In the genomic region with DNA sequence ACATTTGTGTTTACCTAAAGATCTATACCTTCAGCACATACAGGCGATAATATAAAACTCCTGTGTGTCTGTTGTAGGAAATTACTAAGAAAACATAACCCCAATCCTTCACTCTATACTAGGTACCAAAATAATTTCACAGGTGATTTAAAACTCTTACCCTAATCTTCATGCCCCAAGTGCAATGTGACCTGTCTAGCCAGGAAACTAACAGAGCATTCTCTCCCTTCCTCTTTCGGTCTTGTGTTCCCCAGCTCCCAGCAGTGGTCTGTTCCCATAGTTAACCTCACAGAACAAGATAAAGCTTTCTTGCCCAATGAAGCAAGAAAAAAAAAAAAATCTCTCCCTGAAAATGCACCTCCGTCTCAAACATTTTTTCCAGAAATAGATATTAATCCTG, we compare ENCODE assay signal across 1 cellular context.
TF ChIP-seq lines count a peak whose summit lies in the region.

No MANE protein-coding gene starts in this region.

TF ChIP-seq in GM12878, 131 proteins besides CTCF, POLR2A, EP300 and RAD21 (continued from another document):
- TF ChIP-seq, protein P1, sequence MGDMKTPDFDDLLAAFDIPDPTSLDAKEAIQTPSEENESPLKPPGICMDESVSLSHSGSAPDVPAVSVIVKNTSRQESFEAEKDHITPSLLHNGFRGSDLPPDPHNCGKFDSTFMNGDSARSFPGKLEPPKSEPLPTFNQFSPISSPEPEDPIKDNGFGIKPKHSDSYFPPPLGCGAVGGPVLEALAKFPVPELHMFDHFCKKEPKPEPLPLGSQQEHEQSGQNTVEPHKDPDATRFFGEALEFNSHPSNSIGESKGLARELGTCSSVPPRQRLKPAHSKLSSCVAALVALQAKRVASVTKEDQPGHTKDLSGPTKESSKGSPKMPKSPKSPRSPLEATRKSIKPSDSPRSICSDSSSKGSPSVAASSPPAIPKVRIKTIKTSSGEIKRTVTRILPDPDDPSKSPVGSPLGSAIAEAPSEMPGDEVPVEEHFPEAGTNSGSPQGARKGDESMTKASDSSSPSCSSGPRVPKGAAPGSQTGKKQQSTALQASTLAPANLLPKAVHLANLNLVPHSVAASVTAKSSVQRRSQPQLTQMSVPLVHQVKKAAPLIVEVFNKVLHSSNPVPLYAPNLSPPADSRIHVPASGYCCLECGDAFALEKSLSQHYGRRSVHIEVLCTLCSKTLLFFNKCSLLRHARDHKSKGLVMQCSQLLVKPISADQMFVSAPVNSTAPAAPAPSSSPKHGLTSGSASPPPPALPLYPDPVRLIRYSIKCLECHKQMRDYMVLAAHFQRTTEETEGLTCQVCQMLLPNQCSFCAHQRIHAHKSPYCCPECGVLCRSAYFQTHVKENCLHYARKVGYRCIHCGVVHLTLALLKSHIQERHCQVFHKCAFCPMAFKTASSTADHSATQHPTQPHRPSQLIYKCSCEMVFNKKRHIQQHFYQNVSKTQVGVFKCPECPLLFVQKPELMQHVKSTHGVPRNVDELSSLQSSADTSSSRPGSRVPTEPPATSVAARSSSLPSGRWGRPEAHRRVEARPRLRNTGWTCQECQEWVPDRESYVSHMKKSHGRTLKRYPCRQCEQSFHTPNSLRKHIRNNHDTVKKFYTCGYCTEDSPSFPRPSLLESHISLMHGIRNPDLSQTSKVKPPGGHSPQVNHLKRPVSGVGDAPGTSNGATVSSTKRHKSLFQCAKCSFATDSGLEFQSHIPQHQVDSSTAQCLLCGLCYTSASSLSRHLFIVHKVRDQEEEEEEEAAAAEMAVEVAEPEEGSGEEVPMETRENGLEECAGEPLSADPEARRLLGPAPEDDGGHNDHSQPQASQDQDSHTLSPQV (IDR thresholded peaks at IDR 0.05): no peak
- TF ChIP-seq HCFC1 (IDR thresholded peaks at IDR 0.05; ENCODE audit: low read length): no peak
- TF ChIP-seq, protein P2, sequence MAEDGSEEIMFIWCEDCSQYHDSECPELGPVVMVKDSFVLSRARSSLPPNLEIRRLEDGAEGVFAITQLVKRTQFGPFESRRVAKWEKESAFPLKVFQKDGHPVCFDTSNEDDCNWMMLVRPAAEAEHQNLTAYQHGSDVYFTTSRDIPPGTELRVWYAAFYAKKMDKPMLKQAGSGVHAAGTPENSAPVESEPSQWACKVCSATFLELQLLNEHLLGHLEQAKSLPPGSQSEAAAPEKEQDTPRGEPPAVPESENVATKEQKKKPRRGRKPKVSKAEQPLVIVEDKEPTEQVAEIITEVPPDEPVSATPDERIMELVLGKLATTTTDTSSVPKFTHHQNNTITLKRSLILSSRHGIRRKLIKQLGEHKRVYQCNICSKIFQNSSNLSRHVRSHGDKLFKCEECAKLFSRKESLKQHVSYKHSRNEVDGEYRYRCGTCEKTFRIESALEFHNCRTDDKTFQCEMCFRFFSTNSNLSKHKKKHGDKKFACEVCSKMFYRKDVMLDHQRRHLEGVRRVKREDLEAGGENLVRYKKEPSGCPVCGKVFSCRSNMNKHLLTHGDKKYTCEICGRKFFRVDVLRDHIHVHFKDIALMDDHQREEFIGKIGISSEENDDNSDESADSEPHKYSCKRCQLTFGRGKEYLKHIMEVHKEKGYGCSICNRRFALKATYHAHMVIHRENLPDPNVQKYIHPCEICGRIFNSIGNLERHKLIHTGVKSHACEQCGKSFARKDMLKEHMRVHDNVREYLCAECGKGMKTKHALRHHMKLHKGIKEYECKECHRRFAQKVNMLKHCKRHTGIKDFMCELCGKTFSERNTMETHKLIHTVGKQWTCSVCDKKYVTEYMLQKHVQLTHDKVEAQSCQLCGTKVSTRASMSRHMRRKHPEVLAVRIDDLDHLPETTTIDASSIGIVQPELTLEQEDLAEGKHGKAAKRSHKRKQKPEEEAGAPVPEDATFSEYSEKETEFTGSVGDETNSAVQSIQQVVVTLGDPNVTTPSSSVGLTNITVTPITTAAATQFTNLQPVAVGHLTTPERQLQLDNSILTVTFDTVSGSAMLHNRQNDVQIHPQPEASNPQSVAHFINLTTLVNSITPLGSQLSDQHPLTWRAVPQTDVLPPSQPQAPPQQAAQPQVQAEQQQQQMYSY (CRISPR knock-in tag; IDR thresholded peaks at IDR 0.05): no peak
- peak; percentile 30; the same call in 1 of the 2 replicates for TF ChIP-seq RUNX3 (IDR thresholded peaks at IDR 0.05; ENCODE audit: low read length)
- no peak for TF ChIP-seq FOS (IDR thresholded peaks at IDR 0.05; ENCODE audit: borderline replicate concordance, extremely low read depth, insufficient read length)
- no peak for TF ChIP-seq CREM (IDR thresholded peaks at IDR 0.05; ENCODE audit: low read depth)
- peak; percentile 14 to 35; a peak in 2 of 4 replicates for TF ChIP-seq IKZF2 (IDR thresholded peaks at IDR 0.05)
- TF ChIP-seq YY1 (IDR thresholded peaks at IDR 0.05; ENCODE audit: low read depth, low read length): no peak
- TF ChIP-seq TCF7 (IDR thresholded peaks at IDR 0.05; ENCODE audit: borderline replicate concordance): no peak
- TF ChIP-seq MXI1 (IDR thresholded peaks at IDR 0.05; ENCODE audit: low read depth, low read length): no peak
- TF ChIP-seq ATF7 (IDR thresholded peaks at IDR 0.05; ENCODE audit: low read depth): no peak
- TF ChIP-seq BMI1 (IDR thresholded peaks at IDR 0.05; ENCODE audit: borderline replicate concordance): no peak
- TF ChIP-seq, protein P3, sequence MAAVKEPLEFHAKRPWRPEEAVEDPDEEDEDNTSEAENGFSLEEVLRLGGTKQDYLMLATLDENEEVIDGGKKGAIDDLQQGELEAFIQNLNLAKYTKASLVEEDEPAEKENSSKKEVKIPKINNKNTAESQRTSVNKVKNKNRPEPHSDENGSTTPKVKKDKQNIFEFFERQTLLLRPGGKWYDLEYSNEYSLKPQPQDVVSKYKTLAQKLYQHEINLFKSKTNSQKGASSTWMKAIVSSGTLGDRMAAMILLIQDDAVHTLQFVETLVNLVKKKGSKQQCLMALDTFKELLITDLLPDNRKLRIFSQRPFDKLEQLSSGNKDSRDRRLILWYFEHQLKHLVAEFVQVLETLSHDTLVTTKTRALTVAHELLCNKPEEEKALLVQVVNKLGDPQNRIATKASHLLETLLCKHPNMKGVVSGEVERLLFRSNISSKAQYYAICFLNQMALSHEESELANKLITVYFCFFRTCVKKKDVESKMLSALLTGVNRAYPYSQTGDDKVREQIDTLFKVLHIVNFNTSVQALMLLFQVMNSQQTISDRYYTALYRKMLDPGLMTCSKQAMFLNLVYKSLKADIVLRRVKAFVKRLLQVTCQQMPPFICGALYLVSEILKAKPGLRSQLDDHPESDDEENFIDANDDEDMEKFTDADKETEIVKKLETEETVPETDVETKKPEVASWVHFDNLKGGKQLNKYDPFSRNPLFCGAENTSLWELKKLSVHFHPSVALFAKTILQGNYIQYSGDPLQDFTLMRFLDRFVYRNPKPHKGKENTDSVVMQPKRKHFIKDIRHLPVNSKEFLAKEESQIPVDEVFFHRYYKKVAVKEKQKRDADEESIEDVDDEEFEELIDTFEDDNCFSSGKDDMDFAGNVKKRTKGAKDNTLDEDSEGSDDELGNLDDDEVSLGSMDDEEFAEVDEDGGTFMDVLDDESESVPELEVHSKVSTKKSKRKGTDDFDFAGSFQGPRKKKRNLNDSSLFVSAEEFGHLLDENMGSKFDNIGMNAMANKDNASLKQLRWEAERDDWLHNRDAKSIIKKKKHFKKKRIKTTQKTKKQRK (IDR thresholded peaks at IDR 0.05; ENCODE audit: low read depth, low read length): no peak
- TF ChIP-seq PML (IDR thresholded peaks at IDR 0.05; ENCODE audit: low read length): no peak
- TF ChIP-seq CHD1 (IDR thresholded peaks at IDR 0.05; ENCODE audit: low read depth, low read length): no peak
- TF ChIP-seq KDM1A (IDR thresholded peaks at IDR 0.05; ENCODE audit: borderline replicate concordance): no peak
